19 cellular contexts compared by ENCODE assay signal in the genomic region with DNA sequence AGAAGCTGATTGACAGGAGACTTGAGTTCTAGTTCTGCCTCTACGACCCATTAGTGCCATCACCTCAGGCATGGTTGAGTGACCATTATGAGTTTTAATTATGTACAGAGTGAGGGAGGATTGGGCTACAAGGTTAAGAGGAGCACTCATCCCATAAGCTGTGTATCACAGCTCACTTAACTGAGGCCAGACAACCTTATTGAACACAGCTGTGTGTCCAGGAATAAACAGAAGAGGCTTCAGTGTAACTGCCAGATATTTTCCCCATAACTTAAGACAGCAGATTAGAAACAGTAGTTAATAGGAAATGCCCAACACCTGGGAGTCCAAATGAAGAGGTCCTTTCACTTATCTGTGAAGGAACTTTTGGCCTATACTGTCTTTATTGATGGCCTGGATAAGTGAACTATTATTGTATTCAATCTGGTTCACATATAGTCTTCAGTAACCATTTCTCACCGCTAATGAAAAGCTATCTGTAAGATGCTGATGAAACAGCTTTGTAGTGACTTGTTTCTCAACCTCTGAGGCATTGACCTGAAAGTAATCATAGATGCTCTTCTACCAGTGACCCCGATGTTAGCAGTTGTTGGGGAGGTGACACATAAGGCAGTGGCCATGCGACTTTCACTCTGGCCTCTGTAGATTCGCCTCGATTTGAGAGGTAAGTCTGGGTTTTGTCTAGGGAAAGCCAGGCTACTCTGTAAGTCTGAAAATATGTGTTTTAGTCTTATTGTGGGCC. TPM values are rescaled to one million over a fixed set of nuclear protein-coding genes. Genes with fewer than 3 reads are reported as not detected.
DNase-seq lines count a peak whose midpoint lies in the region; FAIRE-seq and TF ChIP-seq lines count a peak whose summit lies in the region.
"Had no signal": no experiment of that assay in that cellular context is flagged by ENCODE, and none has a peak within 500 bp of the region (broad histone marks: within the 10 kb centered on the region; RNA-seq: fewer than 3 reads in every experiment).

No MANE protein-coding gene starts in this region.

- no peaks in the 10 kb centered on the region for H3K36me3 ChIP-seq in ascending aorta
- H3K36me3 ChIP-seq in smooth muscle cell (ENCODE audit: low read depth), result no peaks in the 10 kb centered on the region

- H3K4me1 Mint-ChIP-seq in nephron (peaks cover 70% of the 10 kb centered on the region), chondrocyte (ENCODE audit: low read depth) (peaks cover 62% of the 10 kb centered on the region)

- no peak overlapping the region for H2AFZ ChIP-seq in smooth muscle cell (ENCODE audit: low read depth)

- H3K4me2 ChIP-seq in smooth muscle cell, result peak overlapping the region; percentile 49
- H3K4me2 ChIP-seq: A549, KMS-11 had no signal

- DNase-seq in HTR-8/SVneo (ENCODE audit: insufficient read length, low spot score) (no peak), ascending aorta (ENCODE audit: low spot score in 2 of 2) (no peak), smooth muscle cell (lab: John Stamatoyannopoulos, UW; ENCODE audit: unreplicated experiment) (no peak), NCI-H82 treated with DMSO at 0.1 percent for 48 hours (lab: John Stamatoyannopoulos, UW; ENCODE audit: unreplicated experiment) (no peak), D341Med (ENCODE audit: low spot score) (no peak), chondrocyte (ENCODE audit: low spot score) (no peak), NCI-H2107 (lab: John Stamatoyannopoulos, UW) (no peak)
- DNase-seq: C1 segment of cervical spinal cord, EL, HFFc6, NCI-H1092, NCI-H146, NCI-H2081 treated with DMSO at 0.1 percent for 48 hours, NCI-H510A treated with DMSO at 0.1 percent for 48 hours, NCI-H82 had no signal

- H3K27ac Mint-ChIP-seq in nephron, result peak overlapping the region in 2 of 3 experiments; percentile 42 to 47
- H3K27ac Mint-ChIP-seq in chondrocyte (ENCODE audit: unreplicated experiment), result no peak overlapping the region

- H3K9me3 ChIP-seq in ascending aorta (no peaks in the 10 kb centered on the region), smooth muscle cell (replicated peaks; ENCODE audit: low read depth) (no peaks in the 10 kb centered on the region)
- H3K9me3 ChIP-seq: A549 had no signal

- no peak overlapping the region for H3K9ac ChIP-seq in smooth muscle cell (ENCODE audit: low read depth)
- H3K9ac ChIP-seq: KMS-11 had no signal

- intact Hi-C loops in ascending aorta (cut with DNase I), result no loop called here

- peaks cover 84% of the 10 kb centered on the region for H4K20me1 ChIP-seq in smooth muscle cell (ENCODE audit: low read depth)

- 88% methylated on average over 6 of the region's 6 CpGs for WGBS in smooth muscle cell (ENCODE audit: low lambda C conversion rate)

- H3K27ac ChIP-seq in ascending aorta, result peak overlapping the region; percentile 57 to 68
- peak overlapping the region; percentile 81 for H3K27ac ChIP-seq in smooth muscle cell (ENCODE audit: low read depth)
- H3K27ac ChIP-seq: A549, KMS-11 had no signal

- peak; percentile 91 for FAIRE-seq in HTR-8/SVneo (lab: Jason Lieb, UNC)
- FAIRE-seq: A549, H1 had no signal

- H3K4me3 Mint-ChIP-seq in nephron, result no peak overlapping the region
- no peak overlapping the region for H3K4me3 Mint-ChIP-seq in chondrocyte (ENCODE audit: unreplicated experiment)
- H3K4me3 Mint-ChIP-seq: HFFc6 had no signal

- H3K79me2 ChIP-seq in smooth muscle cell (ENCODE audit: low read depth), result peaks cover 100% of the 10 kb centered on the region

- H3F3A ChIP-seq in smooth muscle cell (ENCODE audit: low read depth), result peaks cover 22% of the 10 kb centered on the region

- H3K4me1 ChIP-seq in ascending aorta, result peaks cover 0 to 47% of the 10 kb centered on the region in 2 donors
- H3K4me1 ChIP-seq in smooth muscle cell (ENCODE audit: low read depth), result peaks cover 53% of the 10 kb centered on the region

- H3K27me3 ChIP-seq in ascending aorta, result no peaks in the 10 kb centered on the region
- H3K27me3 ChIP-seq in smooth muscle cell (ENCODE audit: low read depth), result no peaks in the 10 kb centered on the region

- TF ChIP-seq CTCF in ascending aorta (IDR thresholded peaks at IDR 0.05) (no peak), nephron (IDR thresholded peaks at IDR 0.05; ENCODE audit: unreplicated experiment in 3 of 3) (no peak), smooth muscle cell (IDR thresholded peaks at IDR 0.05; ENCODE audit: borderline replicate concordance, insufficient read depth, poor library complexity, severe bottlenecking) (no peak), chondrocyte (IDR thresholded peaks at IDR 0.05) (no peak)

- H3K4me3 ChIP-seq in ascending aorta (no peak overlapping the region), smooth muscle cell (no peak overlapping the region)
- H3K4me3 ChIP-seq: A549 had no signal

- H3K36me3 Mint-ChIP-seq in nephron (ENCODE audit: low read depth), result peaks cover 39% of the 10 kb centered on the region
- H3K36me3 Mint-ChIP-seq in chondrocyte (ENCODE audit: low read depth), result no peaks in the 10 kb centered on the region

- no peaks in the 10 kb centered on the region for H3K27me3 Mint-ChIP-seq in nephron (ENCODE audit: low read depth)
- H3K27me3 Mint-ChIP-seq in chondrocyte (ENCODE audit: low read depth), result no peaks in the 10 kb centered on the region

- H3K9me3 Mint-ChIP-seq in nephron, result no peaks in the 10 kb centered on the region
- H3K9me3 Mint-ChIP-seq in chondrocyte (ENCODE audit: low read depth), result no peaks in the 10 kb centered on the region
- H3K9me3 Mint-ChIP-seq: HFFc6 had no signal

RNA-seq across cellular contexts. Expression of gene YAP1, which starts 41.7 kb away (rescaled TPM):
- total RNA-seq in ascending aorta (516 TPM), smooth muscle cell (136 and 174 TPM in 2 replicates), chondrocyte (114 to 132 TPM (median 116 TPM) in 3 replicates)
- 25.1 and 28.4 TPM in 2 replicates for polyA plus RNA-seq in smooth muscle cell
